Comparison of ENCODE assay signal across 2 cellular contexts in genomic region chr5:60510663-60511062, GRCh38.
TF ChIP-seq lines count a peak whose summit lies in the region.

No MANE protein-coding gene starts in this region.

TF ChIP-seq in GM23338, 12 proteins besides CTCF, POLR2A, EP300 and RAD21 (continued from another document):
- TF ChIP-seq REST (IDR thresholded peaks at IDR 0.05; ENCODE audit: unreplicated experiment) (no peak), ZNF114 (CRISPR knock-in tag; IDR thresholded peaks at IDR 0.05) (no peak), ZNF462 (CRISPR knock-in tag; IDR thresholded peaks at IDR 0.05) (no peak), CREB1 (CRISPR knock-in tag; IDR thresholded peaks at IDR 0.05; ENCODE audit: low read depth) (no peak), ETS1 (IDR thresholded peaks at IDR 0.05) (no peak), EZH2phosphoT487 (IDR thresholded peaks at IDR 0.05; ENCODE audit: unreplicated experiment) (no peak), POLR2AphosphoS5 (IDR thresholded peaks at IDR 0.05; ENCODE audit: low read depth) (no peak), JUNB (IDR thresholded peaks at IDR 0.05; ENCODE audit: unreplicated experiment) (no peak), EZH2 (IDR thresholded peaks at IDR 0.05; ENCODE audit: low read depth, unreplicated experiment) (no peak)

TF ChIP-seq in WTC11, 78 proteins besides CTCF, POLR2A, EP300 and RAD21 (continued from another document):
- TF ChIP-seq, protein P1, sequence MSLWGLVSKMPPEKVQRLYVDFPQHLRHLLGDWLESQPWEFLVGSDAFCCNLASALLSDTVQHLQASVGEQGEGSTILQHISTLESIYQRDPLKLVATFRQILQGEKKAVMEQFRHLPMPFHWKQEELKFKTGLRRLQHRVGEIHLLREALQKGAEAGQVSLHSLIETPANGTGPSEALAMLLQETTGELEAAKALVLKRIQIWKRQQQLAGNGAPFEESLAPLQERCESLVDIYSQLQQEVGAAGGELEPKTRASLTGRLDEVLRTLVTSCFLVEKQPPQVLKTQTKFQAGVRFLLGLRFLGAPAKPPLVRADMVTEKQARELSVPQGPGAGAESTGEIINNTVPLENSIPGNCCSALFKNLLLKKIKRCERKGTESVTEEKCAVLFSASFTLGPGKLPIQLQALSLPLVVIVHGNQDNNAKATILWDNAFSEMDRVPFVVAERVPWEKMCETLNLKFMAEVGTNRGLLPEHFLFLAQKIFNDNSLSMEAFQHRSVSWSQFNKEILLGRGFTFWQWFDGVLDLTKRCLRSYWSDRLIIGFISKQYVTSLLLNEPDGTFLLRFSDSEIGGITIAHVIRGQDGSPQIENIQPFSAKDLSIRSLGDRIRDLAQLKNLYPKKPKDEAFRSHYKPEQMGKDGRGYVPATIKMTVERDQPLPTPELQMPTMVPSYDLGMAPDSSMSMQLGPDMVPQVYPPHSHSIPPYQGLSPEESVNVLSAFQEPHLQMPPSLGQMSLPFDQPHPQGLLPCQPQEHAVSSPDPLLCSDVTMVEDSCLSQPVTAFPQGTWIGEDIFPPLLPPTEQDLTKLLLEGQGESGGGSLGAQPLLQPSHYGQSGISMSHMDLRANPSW (CRISPR knock-in tag; conservative IDR thresholded peaks at IDR 0.05; ENCODE audit: low read depth): no peak
- no peak for TF ChIP-seq ZNF423 (CRISPR knock-in tag; IDR thresholded peaks at IDR 0.05)
- TF ChIP-seq SOX15 (CRISPR knock-in tag; IDR thresholded peaks at IDR 0.05): no peak
- TF ChIP-seq FOXP4 (CRISPR knock-in tag; IDR thresholded peaks at IDR 0.05): no peak
- no peak for TF ChIP-seq TEAD4 (CRISPR knock-in tag; IDR thresholded peaks at IDR 0.05)
- TF ChIP-seq ZNF138 (CRISPR knock-in tag; conservative IDR thresholded peaks at IDR 0.05): no peak
- TF ChIP-seq GRHL2 (CRISPR knock-in tag; IDR thresholded peaks at IDR 0.05; ENCODE audit: insufficient replicate concordance, severe bottlenecking): no peak
- no peak for TF ChIP-seq KAT7 (CRISPR knock-in tag; IDR thresholded peaks at IDR 0.05; ENCODE audit: borderline replicate concordance)
- TF ChIP-seq JAZF1 (CRISPR knock-in tag; IDR thresholded peaks at IDR 0.05): no peak
- TF ChIP-seq RORB (CRISPR knock-in tag; IDR thresholded peaks at IDR 0.05): no peak
- no peak for TF ChIP-seq MYBL2 (CRISPR knock-in tag; IDR thresholded peaks at IDR 0.05)
- TF ChIP-seq, protein P2, sequence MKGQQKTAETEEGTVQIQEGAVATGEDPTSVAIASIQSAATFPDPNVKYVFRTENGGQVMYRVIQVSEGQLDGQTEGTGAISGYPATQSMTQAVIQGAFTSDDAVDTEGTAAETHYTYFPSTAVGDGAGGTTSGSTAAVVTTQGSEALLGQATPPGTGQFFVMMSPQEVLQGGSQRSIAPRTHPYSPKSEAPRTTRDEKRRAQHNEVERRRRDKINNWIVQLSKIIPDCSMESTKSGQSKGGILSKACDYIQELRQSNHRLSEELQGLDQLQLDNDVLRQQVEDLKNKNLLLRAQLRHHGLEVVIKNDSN (CRISPR knock-in tag; IDR thresholded peaks at IDR 0.05): no peak
- TF ChIP-seq ZNF263 (CRISPR knock-in tag; IDR thresholded peaks at IDR 0.05; ENCODE audit: low read depth): no peak
- no peak for TF ChIP-seq ZNF281 (CRISPR knock-in tag; IDR thresholded peaks at IDR 0.05)
- TF ChIP-seq, protein P3, sequence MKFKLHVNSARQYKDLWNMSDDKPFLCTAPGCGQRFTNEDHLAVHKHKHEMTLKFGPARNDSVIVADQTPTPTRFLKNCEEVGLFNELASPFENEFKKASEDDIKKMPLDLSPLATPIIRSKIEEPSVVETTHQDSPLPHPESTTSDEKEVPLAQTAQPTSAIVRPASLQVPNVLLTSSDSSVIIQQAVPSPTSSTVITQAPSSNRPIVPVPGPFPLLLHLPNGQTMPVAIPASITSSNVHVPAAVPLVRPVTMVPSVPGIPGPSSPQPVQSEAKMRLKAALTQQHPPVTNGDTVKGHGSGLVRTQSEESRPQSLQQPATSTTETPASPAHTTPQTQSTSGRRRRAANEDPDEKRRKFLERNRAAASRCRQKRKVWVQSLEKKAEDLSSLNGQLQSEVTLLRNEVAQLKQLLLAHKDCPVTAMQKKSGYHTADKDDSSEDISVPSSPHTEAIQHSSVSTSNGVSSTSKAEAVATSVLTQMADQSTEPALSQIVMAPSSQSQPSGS (CRISPR knock-in tag; IDR thresholded peaks at IDR 0.05; ENCODE audit: borderline replicate concordance, low read depth): no peak
- no peak for TF ChIP-seq ETV6 (CRISPR knock-in tag; IDR thresholded peaks at IDR 0.05)
TF ChIP-seq in WTC11: peak in this region for 0.
